Comparison of ENCODE assay signal across 1 cellular context in the genomic region with DNA sequence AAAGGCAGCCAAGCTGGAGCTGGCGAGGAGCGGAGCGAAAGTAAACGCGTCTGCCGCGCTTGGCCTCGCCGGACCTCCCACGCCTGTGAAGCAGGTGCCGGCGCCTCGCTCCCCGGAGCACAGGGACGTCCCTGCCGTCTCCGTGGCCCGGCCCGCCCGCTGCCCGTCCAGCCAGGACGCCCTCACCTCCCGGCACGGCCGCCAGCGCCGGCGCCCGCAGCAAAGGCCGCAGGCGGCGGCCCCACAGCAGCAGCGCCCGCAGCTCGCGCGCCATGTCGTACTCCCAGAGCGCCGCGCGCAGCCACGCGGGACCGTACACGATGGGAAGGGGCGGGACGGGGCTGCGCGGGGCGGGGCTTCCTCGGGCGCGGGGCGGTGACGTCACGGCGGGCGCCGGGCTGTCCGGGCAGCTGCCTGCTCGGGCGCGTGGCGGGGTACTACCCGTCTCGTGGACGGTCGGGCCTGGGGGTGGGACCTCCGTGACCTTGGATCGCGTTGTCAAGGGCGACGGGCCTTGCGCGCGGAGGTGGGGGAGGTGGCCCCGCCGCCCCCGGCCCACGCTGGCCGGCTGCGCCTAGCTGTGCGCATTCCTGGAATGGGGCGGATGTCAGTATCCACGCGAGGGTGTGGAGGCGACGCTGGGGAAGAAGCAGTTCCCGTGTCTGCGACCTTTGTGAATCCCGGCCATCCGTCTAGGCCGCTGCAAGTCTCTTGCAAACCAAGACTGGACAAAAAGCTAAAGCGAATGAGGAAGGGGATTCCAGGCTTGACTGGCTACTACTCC.
TF ChIP-seq lines count a peak whose summit lies in the region.

A gene (minus strand): TSS at position 290 of the 784 bp plus-strand sequence. CDS start 16 bp downstream, at position 274.

TF ChIP-seq in K562, 482 proteins besides CTCF, POLR2A, EP300 and RAD21 (continued from another document and continues in another):
- TF ChIP-seq, protein P1, sequence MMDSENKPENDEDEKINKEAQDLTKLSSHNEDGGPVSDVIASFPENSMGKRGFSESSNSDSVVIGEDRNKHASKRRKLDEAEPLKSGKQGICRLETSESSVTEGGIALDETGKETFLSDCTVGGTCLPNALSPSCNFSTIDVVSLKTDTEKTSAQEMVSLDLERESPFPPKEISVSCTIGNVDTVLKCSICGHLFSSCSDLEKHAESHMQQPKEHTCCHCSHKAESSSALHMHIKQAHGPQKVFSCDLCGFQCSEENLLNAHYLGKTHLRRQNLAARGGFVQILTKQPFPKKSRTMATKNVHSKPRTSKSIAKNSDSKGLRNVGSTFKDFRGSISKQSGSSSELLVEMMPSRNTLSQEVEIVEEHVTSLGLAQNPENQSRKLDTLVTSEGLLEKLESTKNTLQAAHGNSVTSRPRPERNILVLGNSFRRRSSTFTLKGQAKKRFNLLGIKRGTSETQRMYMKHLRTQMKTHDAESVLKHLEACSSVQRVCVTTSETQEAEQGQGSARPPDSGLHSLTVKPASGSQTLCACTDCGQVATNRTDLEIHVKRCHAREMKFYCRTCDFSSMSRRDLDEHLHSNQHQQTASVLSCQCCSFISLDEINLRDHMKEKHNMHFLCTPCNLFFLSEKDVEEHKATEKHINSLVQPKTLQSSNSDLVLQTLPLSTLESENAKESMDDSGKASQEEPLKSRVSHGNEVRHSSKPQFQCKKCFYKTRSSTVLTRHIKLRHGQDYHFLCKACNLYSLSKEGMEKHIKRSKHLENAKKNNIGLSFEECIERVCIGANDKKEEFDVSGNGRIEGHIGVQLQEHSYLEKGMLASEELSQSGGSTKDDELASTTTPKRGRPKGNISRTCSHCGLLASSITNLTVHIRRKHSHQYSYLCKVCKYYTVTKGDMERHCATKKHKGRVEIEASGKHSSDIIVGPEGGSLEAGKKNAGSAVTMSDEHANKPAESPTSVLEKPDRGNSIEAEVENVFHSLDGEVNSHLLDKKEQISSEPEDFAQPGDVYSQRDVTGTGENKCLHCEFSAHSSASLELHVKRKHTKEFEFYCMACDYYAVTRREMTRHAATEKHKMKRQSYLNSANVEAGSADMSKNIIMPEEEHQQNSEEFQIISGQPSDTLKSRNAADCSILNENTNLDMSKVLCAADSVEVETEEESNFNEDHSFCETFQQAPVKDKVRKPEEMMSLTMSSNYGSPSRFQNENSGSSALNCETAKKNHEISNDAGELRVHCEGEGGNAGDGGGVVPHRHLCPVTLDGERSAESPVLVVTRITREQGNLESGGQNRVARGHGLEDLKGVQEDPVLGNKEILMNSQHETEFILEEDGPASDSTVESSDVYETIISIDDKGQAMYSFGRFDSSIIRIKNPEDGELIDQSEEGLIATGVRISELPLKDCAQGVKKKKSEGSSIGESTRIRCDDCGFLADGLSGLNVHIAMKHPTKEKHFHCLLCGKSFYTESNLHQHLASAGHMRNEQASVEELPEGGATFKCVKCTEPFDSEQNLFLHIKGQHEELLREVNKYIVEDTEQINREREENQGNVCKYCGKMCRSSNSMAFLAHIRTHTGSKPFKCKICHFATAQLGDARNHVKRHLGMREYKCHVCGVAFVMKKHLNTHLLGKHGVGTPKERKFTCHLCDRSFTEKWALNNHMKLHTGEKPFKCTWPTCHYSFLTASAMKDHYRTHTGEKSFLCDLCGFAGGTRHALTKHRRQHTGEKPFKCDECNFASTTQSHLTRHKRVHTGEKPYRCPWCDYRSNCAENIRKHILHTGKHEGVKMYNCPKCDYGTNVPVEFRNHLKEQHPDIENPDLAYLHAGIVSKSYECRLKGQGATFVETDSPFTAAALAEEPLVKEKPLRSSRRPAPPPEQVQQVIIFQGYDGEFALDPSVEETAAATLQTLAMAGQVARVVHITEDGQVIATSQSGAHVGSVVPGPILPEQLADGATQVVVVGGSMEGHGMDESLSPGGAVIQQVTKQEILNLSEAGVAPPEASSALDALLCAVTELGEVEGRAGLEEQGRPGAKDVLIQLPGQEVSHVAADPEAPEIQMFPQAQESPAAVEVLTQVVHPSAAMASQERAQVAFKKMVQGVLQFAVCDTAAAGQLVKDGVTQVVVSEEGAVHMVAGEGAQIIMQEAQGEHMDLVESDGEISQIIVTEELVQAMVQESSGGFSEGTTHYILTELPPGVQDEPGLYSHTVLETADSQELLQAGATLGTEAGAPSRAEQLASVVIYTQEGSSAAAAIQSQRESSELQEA (IDR thresholded peaks at IDR 0.05; ENCODE audit: low read depth), result no peak
- TF ChIP-seq, protein P2, sequence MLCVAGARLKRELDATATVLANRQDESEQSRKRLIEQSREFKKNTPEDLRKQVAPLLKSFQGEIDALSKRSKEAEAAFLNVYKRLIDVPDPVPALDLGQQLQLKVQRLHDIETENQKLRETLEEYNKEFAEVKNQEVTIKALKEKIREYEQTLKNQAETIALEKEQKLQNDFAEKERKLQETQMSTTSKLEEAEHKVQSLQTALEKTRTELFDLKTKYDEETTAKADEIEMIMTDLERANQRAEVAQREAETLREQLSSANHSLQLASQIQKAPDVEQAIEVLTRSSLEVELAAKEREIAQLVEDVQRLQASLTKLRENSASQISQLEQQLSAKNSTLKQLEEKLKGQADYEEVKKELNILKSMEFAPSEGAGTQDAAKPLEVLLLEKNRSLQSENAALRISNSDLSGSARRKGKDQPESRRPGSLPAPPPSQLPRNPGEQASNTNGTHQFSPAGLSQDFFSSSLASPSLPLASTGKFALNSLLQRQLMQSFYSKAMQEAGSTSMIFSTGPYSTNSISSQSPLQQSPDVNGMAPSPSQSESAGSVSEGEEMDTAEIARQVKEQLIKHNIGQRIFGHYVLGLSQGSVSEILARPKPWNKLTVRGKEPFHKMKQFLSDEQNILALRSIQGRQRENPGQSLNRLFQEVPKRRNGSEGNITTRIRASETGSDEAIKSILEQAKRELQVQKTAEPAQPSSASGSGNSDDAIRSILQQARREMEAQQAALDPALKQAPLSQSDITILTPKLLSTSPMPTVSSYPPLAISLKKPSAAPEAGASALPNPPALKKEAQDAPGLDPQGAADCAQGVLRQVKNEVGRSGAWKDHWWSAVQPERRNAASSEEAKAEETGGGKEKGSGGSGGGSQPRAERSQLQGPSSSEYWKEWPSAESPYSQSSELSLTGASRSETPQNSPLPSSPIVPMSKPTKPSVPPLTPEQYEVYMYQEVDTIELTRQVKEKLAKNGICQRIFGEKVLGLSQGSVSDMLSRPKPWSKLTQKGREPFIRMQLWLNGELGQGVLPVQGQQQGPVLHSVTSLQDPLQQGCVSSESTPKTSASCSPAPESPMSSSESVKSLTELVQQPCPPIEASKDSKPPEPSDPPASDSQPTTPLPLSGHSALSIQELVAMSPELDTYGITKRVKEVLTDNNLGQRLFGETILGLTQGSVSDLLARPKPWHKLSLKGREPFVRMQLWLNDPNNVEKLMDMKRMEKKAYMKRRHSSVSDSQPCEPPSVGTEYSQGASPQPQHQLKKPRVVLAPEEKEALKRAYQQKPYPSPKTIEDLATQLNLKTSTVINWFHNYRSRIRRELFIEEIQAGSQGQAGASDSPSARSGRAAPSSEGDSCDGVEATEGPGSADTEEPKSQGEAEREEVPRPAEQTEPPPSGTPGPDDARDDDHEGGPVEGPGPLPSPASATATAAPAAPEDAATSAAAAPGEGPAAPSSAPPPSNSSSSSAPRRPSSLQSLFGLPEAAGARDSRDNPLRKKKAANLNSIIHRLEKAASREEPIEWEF (CRISPR knock-in tag; IDR thresholded peaks at IDR 0.05), result no peak
- TF ChIP-seq PCBP1 (IDR thresholded peaks at IDR 0.05; ENCODE audit: low read depth, low read length, poor library complexity, severe bottlenecking) (peak; percentile 88), NR2F6 (CRISPR knock-in tag; IDR thresholded peaks at IDR 0.05) (no peak), HDAC8 (tag; IDR thresholded peaks at IDR 0.05) (peak; percentile 65; the same call in 1 of the 2 replicates), CCNT2 (IDR thresholded peaks at IDR 0.05; ENCODE audit: borderline replicate concordance, extremely low read depth, insufficient read length, low read depth, low read length) (peak; percentile 75), TFAM (CRISPR knock-in tag; conservative IDR thresholded peaks at IDR 0.05) (no peak), HNRNPUL1 (IDR thresholded peaks at IDR 0.05; ENCODE audit: low read length) (no peak), HMGN3 (IDR thresholded peaks at IDR 0.05; ENCODE audit: borderline replicate concordance, extremely low read depth, insufficient read length, low read depth, low read length) (peak; percentile 70), MECOM (CRISPR knock-in tag; IDR thresholded peaks at IDR 0.05) (no peak), THRAP3 (IDR thresholded peaks at IDR 0.05; ENCODE audit: borderline replicate concordance) (no peak), TBP (optimal IDR thresholded peaks at IDR 0.05; ENCODE audit: low read depth, low read length) (peak; percentile 84), TAF7 (tag; IDR thresholded peaks at IDR 0.05) (no peak), NR2C1 (IDR thresholded peaks at IDR 0.05) (no peak), NR2C1 (tag; IDR thresholded peaks at IDR 0.05) (peak; percentile 46; the same call in 1 of the 2 replicates), PHF21A (IDR thresholded peaks at IDR 0.05; ENCODE audit: borderline replicate concordance, low read depth) (no peak), GTF2E2 (tag; IDR thresholded peaks at IDR 0.05) (no peak; the same call in 1 of the 2 replicates), PPARD (CRISPR knock-in tag; IDR thresholded peaks at IDR 0.05) (no peak), ZC3H8 (IDR thresholded peaks at IDR 0.05) (no peak), GATAD2B (IDR thresholded peaks at IDR 0.05; ENCODE audit: borderline replicate concordance) (peak; percentile 94)
- TF ChIP-seq, protein P3, sequence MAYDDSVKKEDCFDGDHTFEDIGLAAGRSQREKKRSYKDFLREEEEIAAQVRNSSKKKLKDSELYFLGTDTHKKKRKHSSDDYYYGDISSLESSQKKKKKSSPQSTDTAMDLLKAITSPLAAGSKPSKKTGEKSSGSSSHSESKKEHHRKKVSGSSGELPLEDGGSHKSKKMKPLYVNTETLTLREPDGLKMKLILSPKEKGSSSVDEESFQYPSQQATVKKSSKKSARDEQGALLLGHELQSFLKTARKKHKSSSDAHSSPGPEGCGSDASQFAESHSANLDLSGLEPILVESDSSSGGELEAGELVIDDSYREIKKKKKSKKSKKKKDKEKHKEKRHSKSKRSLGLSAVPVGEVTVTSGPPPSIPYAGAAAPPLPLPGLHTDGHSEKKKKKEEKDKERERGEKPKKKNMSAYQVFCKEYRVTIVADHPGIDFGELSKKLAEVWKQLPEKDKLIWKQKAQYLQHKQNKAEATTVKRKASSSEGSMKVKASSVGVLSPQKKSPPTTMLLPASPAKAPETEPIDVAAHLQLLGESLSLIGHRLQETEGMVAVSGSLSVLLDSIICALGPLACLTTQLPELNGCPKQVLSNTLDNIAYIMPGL (CRISPR knock-in tag; IDR thresholded peaks at IDR 0.05), result peak; percentile 76; the same call in 1 of the 2 replicates
- TF ChIP-seq, protein P4, sequence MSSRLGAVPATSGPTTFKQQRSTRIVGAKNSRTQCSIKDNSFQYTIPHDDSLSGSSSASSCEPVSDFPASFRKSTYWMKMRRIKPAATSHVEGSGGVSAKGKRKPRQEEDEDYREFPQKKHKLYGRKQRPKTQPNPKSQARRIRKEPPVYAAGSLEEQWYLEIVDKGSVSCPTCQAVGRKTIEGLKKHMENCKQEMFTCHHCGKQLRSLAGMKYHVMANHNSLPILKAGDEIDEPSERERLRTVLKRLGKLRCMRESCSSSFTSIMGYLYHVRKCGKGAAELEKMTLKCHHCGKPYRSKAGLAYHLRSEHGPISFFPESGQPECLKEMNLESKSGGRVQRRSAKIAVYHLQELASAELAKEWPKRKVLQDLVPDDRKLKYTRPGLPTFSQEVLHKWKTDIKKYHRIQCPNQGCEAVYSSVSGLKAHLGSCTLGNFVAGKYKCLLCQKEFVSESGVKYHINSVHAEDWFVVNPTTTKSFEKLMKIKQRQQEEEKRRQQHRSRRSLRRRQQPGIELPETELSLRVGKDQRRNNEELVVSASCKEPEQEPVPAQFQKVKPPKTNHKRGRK (tag; IDR thresholded peaks at IDR 0.05), result no peak
- TF ChIP-seq, protein P5, sequence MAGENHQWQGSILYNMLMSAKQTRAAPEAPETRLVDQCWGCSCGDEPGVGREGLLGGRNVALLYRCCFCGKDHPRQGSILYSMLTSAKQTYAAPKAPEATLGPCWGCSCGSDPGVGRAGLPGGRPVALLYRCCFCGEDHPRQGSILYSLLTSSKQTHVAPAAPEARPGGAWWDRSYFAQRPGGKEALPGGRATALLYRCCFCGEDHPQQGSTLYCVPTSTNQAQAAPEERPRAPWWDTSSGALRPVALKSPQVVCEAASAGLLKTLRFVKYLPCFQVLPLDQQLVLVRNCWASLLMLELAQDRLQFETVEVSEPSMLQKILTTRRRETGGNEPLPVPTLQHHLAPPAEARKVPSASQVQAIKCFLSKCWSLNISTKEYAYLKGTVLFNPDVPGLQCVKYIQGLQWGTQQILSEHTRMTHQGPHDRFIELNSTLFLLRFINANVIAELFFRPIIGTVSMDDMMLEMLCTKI (IDR thresholded peaks at IDR 0.05; ENCODE audit: partially characterized antibody), result no peak
- TF ChIP-seq, protein P6, sequence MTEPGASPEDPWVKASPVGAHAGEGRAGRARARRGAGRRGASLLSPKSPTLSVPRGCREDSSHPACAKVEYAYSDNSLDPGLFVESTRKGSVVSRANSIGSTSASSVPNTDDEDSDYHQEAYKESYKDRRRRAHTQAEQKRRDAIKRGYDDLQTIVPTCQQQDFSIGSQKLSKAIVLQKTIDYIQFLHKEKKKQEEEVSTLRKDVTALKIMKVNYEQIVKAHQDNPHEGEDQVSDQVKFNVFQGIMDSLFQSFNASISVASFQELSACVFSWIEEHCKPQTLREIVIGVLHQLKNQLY (CRISPR knock-in tag; conservative IDR thresholded peaks at IDR 0.05), result peak; percentile 80 to 83; a peak in 2 of 4 replicates
- TF ChIP-seq, protein P7, sequence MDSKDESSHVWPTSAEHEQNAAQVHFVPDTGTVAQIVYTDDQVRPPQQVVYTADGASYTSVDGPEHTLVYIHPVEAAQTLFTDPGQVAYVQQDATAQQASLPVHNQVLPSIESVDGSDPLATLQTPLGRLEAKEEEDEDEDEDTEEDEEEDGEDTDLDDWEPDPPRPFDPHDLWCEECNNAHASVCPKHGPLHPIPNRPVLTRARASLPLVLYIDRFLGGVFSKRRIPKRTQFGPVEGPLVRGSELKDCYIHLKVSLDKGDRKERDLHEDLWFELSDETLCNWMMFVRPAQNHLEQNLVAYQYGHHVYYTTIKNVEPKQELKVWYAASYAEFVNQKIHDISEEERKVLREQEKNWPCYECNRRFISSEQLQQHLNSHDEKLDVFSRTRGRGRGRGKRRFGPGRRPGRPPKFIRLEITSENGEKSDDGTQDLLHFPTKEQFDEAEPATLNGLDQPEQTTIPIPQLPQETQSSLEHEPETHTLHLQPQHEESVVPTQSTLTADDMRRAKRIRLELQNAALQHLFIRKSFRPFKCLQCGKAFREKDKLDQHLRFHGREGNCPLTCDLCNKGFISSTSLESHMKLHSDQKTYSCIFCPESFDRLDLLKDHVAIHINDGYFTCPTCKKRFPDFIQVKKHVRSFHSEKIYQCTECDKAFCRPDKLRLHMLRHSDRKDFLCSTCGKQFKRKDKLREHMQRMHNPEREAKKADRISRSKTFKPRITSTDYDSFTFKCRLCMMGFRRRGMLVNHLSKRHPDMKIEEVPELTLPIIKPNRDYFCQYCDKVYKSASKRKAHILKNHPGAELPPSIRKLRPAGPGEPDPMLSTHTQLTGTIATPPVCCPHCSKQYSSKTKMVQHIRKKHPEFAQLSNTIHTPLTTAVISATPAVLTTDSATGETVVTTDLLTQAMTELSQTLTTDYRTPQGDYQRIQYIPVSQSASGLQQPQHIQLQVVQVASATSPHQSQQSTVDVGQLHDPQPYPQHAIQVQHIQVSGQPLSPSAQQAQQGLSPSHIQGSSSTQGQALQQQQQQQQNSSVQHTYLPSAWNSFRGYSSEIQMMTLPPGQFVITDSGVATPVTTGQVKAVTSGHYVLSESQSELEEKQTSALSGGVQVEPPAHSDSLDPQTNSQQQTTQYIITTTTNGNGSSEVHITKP (IDR thresholded peaks at IDR 0.05; ENCODE audit: partially characterized antibody), result no peak
